Comparison of ENCODE assay signal across 13 cellular contexts in the genomic region with DNA sequence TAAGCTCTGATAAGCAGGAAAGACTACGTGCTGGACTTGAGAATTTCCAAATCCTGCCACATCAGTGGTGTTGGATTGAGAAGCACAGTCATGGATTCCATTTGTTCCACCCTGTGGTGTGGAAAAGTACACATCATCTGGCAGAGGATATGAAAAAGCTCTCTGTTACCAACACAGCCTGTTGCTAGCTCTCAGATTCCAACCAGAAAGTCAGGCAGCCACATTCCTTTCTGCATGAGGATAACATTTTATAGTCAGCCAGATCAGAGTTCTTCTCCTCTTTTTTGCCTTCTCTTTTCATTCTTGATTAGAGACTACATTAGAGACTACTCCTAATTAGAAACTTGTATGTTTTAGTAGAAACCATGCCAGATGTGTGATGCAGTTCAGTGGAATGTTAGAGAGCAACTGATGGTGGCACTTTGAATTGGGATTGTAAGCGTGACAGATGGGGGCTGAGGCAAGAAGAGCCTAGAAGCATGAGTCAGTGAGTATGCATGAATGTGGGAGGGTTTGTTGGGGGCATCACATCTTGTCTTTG.
A peak's percentile ranks its signal among the peaks of the same experiment; 100 is the strongest.
DNase-seq lines count a peak whose midpoint lies in the region; ATAC-seq, FAIRE-seq and TF ChIP-seq lines count a peak whose summit lies in the region.
"Had no signal": no experiment of that assay in that cellular context is flagged by ENCODE, and none has a peak within 500 bp of the region (broad histone marks: within the 10 kb centered on the region; RNA-seq: fewer than 3 reads in every experiment).

No MANE protein-coding gene starts in this region.

- intact Hi-C loops in colonic mucosa (cut with DNase I): no loop called here

- TF ChIP-seq CTCF in brain microvascular endothelial cell (IDR thresholded peaks at IDR 0.05; ENCODE audit: low read depth, low read length, missing control alignments) (no peak), colonic mucosa (IDR thresholded peaks at IDR 0.05) (no peak)

- ATAC-seq in GM19395 (IDR thresholded peaks at IDR 0.05; ENCODE audit: unreplicated experiment) (no peak), GM21381 (IDR thresholded peaks at IDR 0.05; ENCODE audit: unreplicated experiment) (no peak)
- ATAC-seq: effector memory CD8-positive, alpha-beta T cell; GM12878 had no signal

- H3K9me3 ChIP-seq in colonic mucosa: no peaks in the 10 kb centered on the region

- H3K27me3 ChIP-seq in brain microvascular endothelial cell (replicated peaks) (no peaks in the 10 kb centered on the region), colonic mucosa (no peaks in the 10 kb centered on the region)

- H3K9ac ChIP-seq in colonic mucosa (ENCODE audit: low read depth in 2 of 2, low read length in 2 of 2): no peak overlapping the region

- peak; percentile 84 for FAIRE-seq in islet of Langerhans (lab: Jason Lieb, UNC)
- FAIRE-seq: GM12878 had no signal

- no peak overlapping the region for H3K4me3 ChIP-seq in brain microvascular endothelial cell (ENCODE audit: low read depth, low read length)
- no peak overlapping the region for H3K4me3 ChIP-seq in colonic mucosa
- H3K4me3 ChIP-seq: GM12878, skin epidermis had no signal

- in situ Hi-C loops in brain microvascular endothelial cell (cut with HindIII; ENCODE audit: low pct_ligation_motif_present, low sequenced_read_pairs): no loop called here

- H3K4me1 ChIP-seq in colonic mucosa: no peaks in the 10 kb centered on the region

- no peak overlapping the region for H3K27ac ChIP-seq in brain microvascular endothelial cell
- H3K27ac ChIP-seq in colonic mucosa: no peak overlapping the region

- H3K36me3 ChIP-seq in brain microvascular endothelial cell (replicated peaks): no peaks in the 10 kb centered on the region
- H3K36me3 ChIP-seq in colonic mucosa: no peaks in the 10 kb centered on the region

- DNase-seq in HS-27A (ENCODE audit: low read depth): peak; percentile 95
- DNase-seq in brain microvascular endothelial cell: peak; percentile 2
- peak; percentile 98 for DNase-seq in stromal cell of bone marrow (ENCODE audit: low read depth)
- no peak for DNase-seq in NCI-H2227 (lab: John Stamatoyannopoulos, UW; ENCODE audit: unreplicated experiment)
- DNase-seq in colonic mucosa: no peak
- DNase-seq: activated CD4-positive, alpha-beta T cell treated with anti-CD3 and anti-CD28 coated beads, Interleukin-2, amount 50 U/mL, for 4 hours; effector memory CD8-positive, alpha-beta T cell; NCI-H1930 had no signal

Comparison
In these comparisons a context has a peak if more than half of its experiments do, and no peak if none do; other contexts are left out.
1. DNase-seq: peak in HS-27A (single experiment), brain microvascular endothelial cell (single experiment) and stromal cell of bone marrow (single experiment); none in NCI-H2227 (single experiment) and colonic mucosa (single experiment).